11 cellular contexts compared by ENCODE assay signal in the genomic region with DNA sequence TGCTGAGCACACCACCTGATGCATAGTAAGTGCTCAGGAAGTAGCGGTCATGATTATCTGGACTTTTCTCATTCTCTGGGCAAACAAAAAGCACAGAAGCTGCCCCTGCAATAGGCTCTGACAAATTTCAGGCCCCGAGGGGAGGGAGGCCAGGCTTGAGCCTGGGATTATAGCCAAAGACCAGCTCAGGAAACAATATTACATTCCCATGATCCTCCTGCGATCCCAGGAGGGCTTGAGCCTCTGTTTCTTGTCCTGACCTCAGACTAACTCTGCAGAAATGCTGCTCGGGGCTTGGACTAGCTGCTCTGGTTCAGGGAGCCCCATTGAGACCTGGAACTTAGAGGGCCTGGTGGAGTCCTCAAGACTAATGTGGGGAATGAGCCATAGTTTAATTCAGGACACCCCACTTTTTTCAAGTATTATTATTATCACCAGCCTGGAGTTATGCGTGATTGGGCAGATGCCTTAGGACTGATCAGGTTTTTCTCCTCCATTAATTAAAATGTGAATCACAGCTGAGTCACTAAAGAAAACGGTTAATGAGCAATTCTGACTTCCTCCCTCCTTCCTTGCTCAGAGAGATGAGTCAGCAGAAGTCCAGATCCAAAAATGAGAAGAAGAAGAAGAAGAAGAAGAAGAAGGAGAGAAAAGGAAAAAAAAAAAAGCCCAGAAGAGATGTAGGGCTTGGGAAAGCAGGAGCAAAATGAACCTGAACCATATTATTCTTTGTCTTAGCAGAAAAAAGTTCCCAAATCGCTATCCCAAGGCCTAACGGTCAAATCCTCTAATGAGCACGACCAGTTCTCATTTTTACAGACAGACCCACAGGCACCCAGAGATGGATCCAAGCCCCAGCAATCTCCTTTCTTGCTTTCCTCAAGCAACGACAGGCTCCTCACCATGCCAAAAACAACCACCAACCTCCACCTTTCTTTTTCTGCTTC.
DNase-seq lines count a peak whose midpoint lies in the region; ATAC-seq and TF ChIP-seq lines count a peak whose summit lies in the region.
"Had no signal": no experiment of that assay in that cellular context is flagged by ENCODE, and none has a peak within 500 bp of the region (broad histone marks: within the 10 kb centered on the region; RNA-seq: fewer than 3 reads in every experiment).

No MANE protein-coding gene starts in this region.

- POLR2A ChIA-PET in CD8-positive, alpha-beta T cell (lab: Charles Lee) = interaction anchor here (0.6 kb wide), 1 partner anchor 946 kb away, joined by 5 read pairs; no protein-coding TSS in a partner anchor

- no peaks in the 10 kb centered on the region for H3K36me3 Mint-ChIP-seq in CD8-positive, alpha-beta T cell

- TF ChIP-seq POLR2A in transverse colon (IDR thresholded peaks at IDR 0.05) = no peak

- 51 to 60% methylated on average over 5 to 10 of the region's 10 CpGs for WGBS in transverse colon (ENCODE audit: low coverage in 1 of 2), 2 donors

- H3K9me3 Mint-ChIP-seq in CD8-positive, alpha-beta T cell = no peaks in the 10 kb centered on the region

- H3K9me3 ChIP-seq in BLaER1 = peaks cover 14% of the 10 kb centered on the region
- no peaks in the 10 kb centered on the region for H3K9me3 ChIP-seq in CD8-positive, alpha-beta T cell (ENCODE audit: low read length)
- H3K9me3 ChIP-seq in transverse colon = peaks cover 0 to 4% of the 10 kb centered on the region in 2 donors

- H4K20me1 ChIP-seq in BLaER1 = no peaks in the 10 kb centered on the region

- H3K9ac ChIP-seq in BLaER1 = no peak overlapping the region

- TF ChIP-seq EP300 in transverse colon (IDR thresholded peaks at IDR 0.05; ENCODE audit: low read depth) = no peak

- TF ChIP-seq CTCF in CD8-positive, alpha-beta T cell (IDR thresholded peaks at IDR 0.05) = no peak
- no peak for TF ChIP-seq CTCF in transverse colon (IDR thresholded peaks at IDR 0.05)

- peaks cover 42% of the 10 kb centered on the region for H3K27me3 Mint-ChIP-seq in CD8-positive, alpha-beta T cell (ENCODE audit: low read depth)

- no peak overlapping the region for H3K27ac Mint-ChIP-seq in CD8-positive, alpha-beta T cell
- H3K27ac Mint-ChIP-seq: stimulated activated naive CD8-positive, alpha-beta T cell treated with anti-CD3 and anti-CD28 coated beads, Interleukin-15, amount 100 ng/mL, for 72 hours had no signal

- no peaks in the 10 kb centered on the region for H3K4me1 Mint-ChIP-seq in CD8-positive, alpha-beta T cell (ENCODE audit: low read depth)
- H3K4me1 Mint-ChIP-seq: stimulated activated naive CD8-positive, alpha-beta T cell treated with anti-CD3 and anti-CD28 coated beads, Interleukin-15, amount 100 ng/mL, for 72 hours had no signal

- H3K4me3 Mint-ChIP-seq in CD8-positive, alpha-beta T cell = no peak overlapping the region
- H3K4me3 Mint-ChIP-seq: stimulated activated naive CD8-positive, alpha-beta T cell treated with anti-CD3 and anti-CD28 coated beads, Interleukin-15, amount 100 ng/mL, for 72 hours had no signal

- H3K4me1 ChIP-seq in BLaER1 (peaks cover 14% of the 10 kb centered on the region), transverse colon (no peaks in the 10 kb centered on the region)
- no peaks in the 10 kb centered on the region for H3K4me1 ChIP-seq in CD8-positive, alpha-beta T cell (ENCODE audit: insufficient read depth, low read length)

- H3K36me3 ChIP-seq in BLaER1 (no peaks in the 10 kb centered on the region), transverse colon (no peaks in the 10 kb centered on the region)
- no peaks in the 10 kb centered on the region for H3K36me3 ChIP-seq in CD8-positive, alpha-beta T cell (ENCODE audit: insufficient read depth, low read length)

- DNase-seq in NCI-H2029 (lab: John Stamatoyannopoulos, UW) (peak; percentile 40), brain pericyte (ENCODE audit: low read depth, low spot score) (peak; percentile 33), kidney tubule cell (ENCODE audit: low spot score) (peak; percentile 92), transverse colon (no peak), globus pallidus (ENCODE audit: low spot score) (no peak), OCI-M1 (lab: John Stamatoyannopoulos, UW) (no peak)
- DNase-seq in CD8-positive, alpha-beta T cell = no peak
- DNase-seq: activated naive CD4-positive, alpha-beta T cell; GF-D8; stimulated activated naive CD8-positive, alpha-beta T cell treated with anti-CD3 and anti-CD28 coated beads, Interleukin-15, amount 100 ng/mL, for 72 hours had no signal

- H3K4me3 ChIP-seq in BLaER1 = no peak overlapping the region
- H3K4me3 ChIP-seq in CD8-positive, alpha-beta T cell (ENCODE audit: low read depth, low read length) = no peak overlapping the region
- no peak overlapping the region for H3K4me3 ChIP-seq in transverse colon

- H3K27me3 ChIP-seq in BLaER1 = no peaks in the 10 kb centered on the region
- H3K27me3 ChIP-seq in CD8-positive, alpha-beta T cell (ENCODE audit: insufficient read depth, low read length) = peaks cover 4% of the 10 kb centered on the region
- peaks cover 22% of the 10 kb centered on the region for H3K27me3 ChIP-seq in transverse colon

- CTCF ChIA-PET in CD8-positive, alpha-beta T cell (lab: Charles Lee) = no interaction called here

- intact Hi-C loops in CD8-positive, alpha-beta T cell (cut with DNase I, micrococcal nuclease) = no loop called here
- intact Hi-C loops in transverse colon (cut with DNase I; ENCODE audit: low total_unique reads) = no loop called here

- peak overlapping the region; percentile 31 for H3K4me2 ChIP-seq in BLaER1

- no peak for ATAC-seq in CD8-positive, alpha-beta T cell
- ATAC-seq: stimulated activated naive CD8-positive, alpha-beta T cell treated with anti-CD3 and anti-CD28 coated beads, Interleukin-15, amount 100 ng/mL, for 72 hours had no signal

- H3K27ac ChIP-seq in BLaER1 (no peak overlapping the region; the same call in 1 of the 2 replicates), transverse colon (no peak overlapping the region)
- no peak overlapping the region for H3K27ac ChIP-seq in CD8-positive, alpha-beta T cell (ENCODE audit: low read depth, low read length)

- in situ Hi-C loops in transverse colon (cut with MboI; ENCODE audit: low pct_ligation_motif_present in 1 of 4, low pct_unique_long_range_greater_than_20kb in 1 of 4, low sequenced_read_pairs in 3 of 4) = no loop called here

Comparison
In these comparisons a context has a peak if more than half of its experiments do, and no peak if none do; other contexts are left out.
1. DNase-seq: peak in NCI-H2029 (single experiment), brain pericyte (single experiment) and kidney tubule cell (single experiment); none in CD8-positive, alpha-beta T cell (0 of 7), transverse colon (single experiment), globus pallidus (single experiment) and OCI-M1 (single experiment).